ENCODE assay signal across 8 cellular contexts in genomic region chr4:139555073-139555704, GRCh38.
DNase-seq lines count a peak whose midpoint lies in the region; ATAC-seq and TF ChIP-seq lines count a peak whose summit lies in the region.

No MANE protein-coding gene starts in this region.

- DNase-seq in NCI-H526 (lab: John Stamatoyannopoulos, UW): peak; percentile 36 to 72
- DNase-seq in activated CD4-positive, alpha-beta T cell treated with anti-CD3 and anti-CD28 coated beads, Interleukin-2, amount 50 U/mL, for 1 hour: peak; percentile 86
- peak; percentile 93 for DNase-seq in coronary artery (ENCODE audit: low spot score)
- DNase-seq in stimulated activated CD4-positive, alpha-beta T cell treated with anti-CD3 and anti-CD28 coated beads, Interleukin-15, amount 100 ng/mL, for 48 hours (ENCODE audit: low read depth in 2 of 2): peak; percentile 68 to 74

- peak overlapping the region; percentile 74 for H3K4me3 ChIP-seq in coronary artery

- ATAC-seq in GM18511 (IDR thresholded peaks at IDR 0.05; ENCODE audit: unreplicated experiment) (peak; percentile 48), HG03354 (IDR thresholded peaks at IDR 0.05; ENCODE audit: poor library complexity, severe bottlenecking, unreplicated experiment) (peak; percentile 43), HG03571 (IDR thresholded peaks at IDR 0.05; ENCODE audit: unreplicated experiment) (no peak)

- TF ChIP-seq CTCF in coronary artery (IDR thresholded peaks at IDR 0.05): no peak

- no peaks in the 10 kb centered on the region for H3K27me3 ChIP-seq in layer of hippocampus (ENCODE audit: control insufficient read depth, insufficient read depth, low read length)

- H3K27ac ChIP-seq in coronary artery (peak overlapping the region; percentile 98), layer of hippocampus (ENCODE audit: low read depth, low read length) (peak overlapping the region; percentile 90)
